ENCODE assay signal across 23 cellular contexts in the genomic region with DNA sequence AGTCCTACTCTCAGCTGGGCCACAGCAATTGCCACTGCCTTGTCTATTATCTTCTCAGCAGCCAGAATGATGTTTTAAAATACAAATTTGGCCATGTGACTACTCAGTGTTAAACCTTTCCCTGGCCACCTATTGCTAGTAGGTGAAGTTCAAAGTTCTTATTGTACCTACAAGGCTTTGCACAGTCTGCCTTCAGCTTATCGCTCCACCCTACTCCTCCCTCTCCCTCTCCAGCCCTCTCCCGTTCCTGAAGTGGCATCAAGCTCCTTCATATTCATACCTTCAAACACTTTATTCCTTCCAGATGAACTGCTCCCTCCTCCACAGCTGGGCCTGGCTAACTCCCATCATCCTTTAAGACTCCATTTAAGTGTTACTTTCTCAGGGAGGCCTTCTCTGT. TPM values are rescaled to one million over a fixed set of nuclear protein-coding genes. Genes with fewer than 3 reads are reported as not detected.
A peak's percentile ranks its signal among the peaks of the same experiment; 100 is the strongest.
DNase-seq lines count a peak whose midpoint lies in the region; ATAC-seq and TF ChIP-seq lines count a peak whose summit lies in the region.
"Had no signal": no experiment of that assay in that cellular context is flagged by ENCODE, and none has a peak within 500 bp of the region (broad histone marks: within the 10 kb centered on the region; RNA-seq: fewer than 3 reads in every experiment).

No MANE protein-coding gene starts in this region.

- no peak for TF ChIP-seq POLR2A in Peyer's patch (IDR thresholded peaks at IDR 0.05)

- H3K27me3 Mint-ChIP-seq in neural crest cell (ENCODE audit: low read depth): peaks cover 19% of the 10 kb centered on the region

- H3K9me3 Mint-ChIP-seq in neural crest cell: no peaks in the 10 kb centered on the region
- H3K9me3 Mint-ChIP-seq: activated CD4-positive, alpha-beta T cell treated with anti-CD3 and anti-CD28 coated beads, Interleukin-2, amount 10 ng/mL, durations not matched to agents 7 days and 5 days; activated T-helper 2 cell treated with anti-CD3 and anti-CD28 coated beads, Interferon-gamma antibody, Interleukin-2, Interleukin-4, amounts not matched to agents 10 μg/mL and 5 μg/mL and 100 μg/mL, durations not matched to agents 14 hours and 24 hours and 36 hours; brain; stimulated activated effector memory CD8-positive, alpha-beta T cell treated with anti-CD3 and anti-CD28 coated beads, Interleukin-12 subunit alpha, Interleukin-12 subunit beta, amount 100 ng/mL, for 72 hours had no signal

- no peak overlapping the region for H3K4me3 Mint-ChIP-seq in neural crest cell
- H3K4me3 Mint-ChIP-seq: activated CD4-positive, alpha-beta T cell treated with anti-CD3 and anti-CD28 coated beads, Interleukin-2, amount 10 ng/mL, durations not matched to agents 7 days and 5 days; B cell; brain; naive thymus-derived CD8-positive, alpha-beta T cell; stimulated activated effector memory CD8-positive, alpha-beta T cell treated with anti-CD3 and anti-CD28 coated beads, Interleukin-12 subunit alpha, Interleukin-12 subunit beta, amount 100 ng/mL, for 72 hours had no signal

- H3K4me1 ChIP-seq in Peyer's patch: peaks cover 0 to 9% (median 2%) of the 10 kb centered on the region in 4 donors
- H3K4me1 ChIP-seq: sigmoid colon had no signal

- H3K36me3 ChIP-seq in Peyer's patch: no peaks in the 10 kb centered on the region
- H3K36me3 ChIP-seq: heart left ventricle, sigmoid colon had no signal

- DNase-seq in Peyer's patch: peak in 1 of 3 donors; percentile 70
- peak; percentile 47 for DNase-seq in left lobe of liver (ENCODE audit: low spot score)
- DNase-seq in neural crest cell (ENCODE audit: low read depth, low spot score): no peak
- DNase-seq in HPDE6-E6E7 (ENCODE audit: extremely low spot score): no peak
- no peak for DNase-seq in epidermal melanocyte (ENCODE audit: insufficient read length, low spot score)
- DNase-seq in C1 segment of cervical spinal cord (lab: John Stamatoyannopoulos, UW): no peak
- no peak for DNase-seq in stimulated activated naive CD4-positive, alpha-beta T cell treated with Interleukin-2 at 50 U/mL for 16 hours (lab: John Stamatoyannopoulos, UW)
- DNase-seq: activated CD4-positive, alpha-beta T cell treated with anti-CD3 and anti-CD28 coated beads, Interleukin-2, amount 10 ng/mL, durations not matched to agents 7 days and 5 days; heart left ventricle; MM.1S; naive thymus-derived CD8-positive, alpha-beta T cell; NCI-H2171 treated with DMSO at 0.1 percent for 48 hours; NCI-H748 treated with DMSO at 0.1 percent for 48 hours; OCI-M1; posterior cingulate gyrus; SHP77 treated with DMSO at 0.1 percent for 48 hours; sigmoid colon had no signal

- ATAC-seq in left lobe of liver: peak; percentile 77

- H3K27ac Mint-ChIP-seq in neural crest cell (ENCODE audit: unreplicated experiment): peak overlapping the region; percentile 24
- H3K27ac Mint-ChIP-seq: activated CD4-positive, alpha-beta T cell treated with anti-CD3 and anti-CD28 coated beads, Interleukin-2, amount 10 ng/mL, durations not matched to agents 7 days and 5 days; activated T-helper 2 cell treated with anti-CD3 and anti-CD28 coated beads, Interferon-gamma antibody, Interleukin-2, Interleukin-4, amounts not matched to agents 10 μg/mL and 5 μg/mL and 100 μg/mL, durations not matched to agents 14 hours and 24 hours and 36 hours; B cell; stimulated activated effector memory CD8-positive, alpha-beta T cell treated with anti-CD3 and anti-CD28 coated beads, Interleukin-12 subunit alpha, Interleukin-12 subunit beta, amount 100 ng/mL, for 72 hours had no signal

- H3K27ac ChIP-seq in Peyer's patch: peak overlapping the region in 3 of 4 donors; percentile 6 to 82 (median 76)
- H3K27ac ChIP-seq: coronary artery, heart left ventricle, sigmoid colon had no signal

- peaks cover 12% of the 10 kb centered on the region for H3K4me1 Mint-ChIP-seq in neural crest cell

- H3K9me3 ChIP-seq in Peyer's patch: no peaks in the 10 kb centered on the region
- H3K9me3 ChIP-seq: sigmoid colon had no signal

- H3K27me3 ChIP-seq in Peyer's patch: no peaks in the 10 kb centered on the region
- H3K27me3 ChIP-seq: sigmoid colon had no signal

- TF ChIP-seq CTCF in Peyer's patch (IDR thresholded peaks at IDR 0.05) (no peak), neural crest cell (conservative IDR thresholded peaks at IDR 0.05) (no peak)

- peak overlapping the region in 1 of 4 donors; percentile 10 for H3K4me3 ChIP-seq in Peyer's patch
- H3K4me3 ChIP-seq: coronary artery, heart left ventricle, sigmoid colon had no signal

- H3K36me3 Mint-ChIP-seq in neural crest cell (ENCODE audit: low read depth): no peaks in the 10 kb centered on the region
- H3K36me3 Mint-ChIP-seq: brain; naive thymus-derived CD8-positive, alpha-beta T cell; stimulated activated effector memory CD8-positive, alpha-beta T cell treated with anti-CD3 and anti-CD28 coated beads, Interleukin-12 subunit alpha, Interleukin-12 subunit beta, amount 100 ng/mL, for 72 hours had no signal

RNA-seq across cellular contexts. Expression of gene OR10A6, which starts 37.3 kb away (rescaled TPM):
- not detected for total RNA-seq in Peyer's patch
- total RNA-seq in left lobe of liver: not detected
- total RNA-seq in neural crest cell: not detected in 2 replicates
- total RNA-seq: activated CD4-positive, alpha-beta T cell treated with anti-CD3 and anti-CD28 coated beads, Interleukin-2, amount 10 ng/mL, durations not matched to agents 7 days and 5 days; activated T-helper 2 cell treated with anti-CD3 and anti-CD28 coated beads, Interferon-gamma antibody, Interleukin-2, Interleukin-4, amounts not matched to agents 10 μg/mL and 5 μg/mL and 100 μg/mL, durations not matched to agents 14 hours and 24 hours and 36 hours; B cell; heart left ventricle; naive thymus-derived CD8-positive, alpha-beta T cell; sigmoid colon; T-helper 1 cell treated with Interleukin-12 subunit alpha and Interleukin-12 subunit beta and Interleukin-4 antibody, amounts not matched to agents 30 ng/mL and 1 ng/mL, for 36 hours had no signal

RNA-seq across cellular contexts. Expression of gene OR10A3, which starts 47.7 kb away (rescaled TPM):
- total RNA-seq in Peyer's patch (not detected), left lobe of liver (not detected), neural crest cell (not detected in 2 replicates)
- total RNA-seq: activated CD4-positive, alpha-beta T cell treated with anti-CD3 and anti-CD28 coated beads, Interleukin-2, amount 10 ng/mL, durations not matched to agents 7 days and 5 days; activated T-helper 2 cell treated with anti-CD3 and anti-CD28 coated beads, Interferon-gamma antibody, Interleukin-2, Interleukin-4, amounts not matched to agents 10 μg/mL and 5 μg/mL and 100 μg/mL, durations not matched to agents 14 hours and 24 hours and 36 hours; B cell; heart left ventricle; naive thymus-derived CD8-positive, alpha-beta T cell; sigmoid colon; T-helper 1 cell treated with Interleukin-12 subunit alpha and Interleukin-12 subunit beta and Interleukin-4 antibody, amounts not matched to agents 30 ng/mL and 1 ng/mL, for 36 hours had no signal
